ENCODE assay signal across 16 cellular contexts in genomic region chr20:21713901-21714296, GRCh38. TPM values are rescaled to one million over a fixed set of nuclear protein-coding genes. Genes with fewer than 3 reads are reported as not detected.
A peak's percentile ranks its signal among the peaks of the same experiment; 100 is the strongest.
DNase-seq lines count a peak whose midpoint lies in the region; ATAC-seq and TF ChIP-seq lines count a peak whose summit lies in the region.
"Had no signal": no experiment of that assay in that cellular context is flagged by ENCODE, and none has a peak within 500 bp of the region (broad histone marks: within the 10 kb centered on the region; RNA-seq: fewer than 3 reads in every experiment).

No MANE protein-coding gene starts in this region.

- no peak overlapping the region for H3K9ac ChIP-seq in iPS-20b (ENCODE audit: low read depth, low read length)

- intact Hi-C loops in cardiac septum (cut with DNase I): no loop called here

- peaks cover 48% of the 10 kb centered on the region for H3K4me1 Mint-ChIP-seq in WTC11

- no peak for TF ChIP-seq CTCF in WTC11 (IDR thresholded peaks at IDR 0.05)

- peaks cover 97% of the 10 kb centered on the region for H3K27me3 ChIP-seq in H7 (ENCODE audit: control insufficient read depth, insufficient read depth, low read length)
- peaks cover 100% of the 10 kb centered on the region for H3K27me3 ChIP-seq in iPS-20b (ENCODE audit: insufficient read depth, low read length)

- no peaks in the 10 kb centered on the region; the same call in 1 of the 2 replicates for H3K9me3 ChIP-seq in iPS-20b (ENCODE audit: insufficient read depth, low read depth, low read length)

- H3K27ac Mint-ChIP-seq in WTC11: no peak overlapping the region
- H3K27ac Mint-ChIP-seq: CD4-positive, CD25-positive, alpha-beta regulatory T cell had no signal

- H3K36me3 ChIP-seq in H7 (replicated peaks; ENCODE audit: control insufficient read depth, insufficient read depth, low read length): no peaks in the 10 kb centered on the region
- H3K36me3 ChIP-seq in iPS-20b (ENCODE audit: insufficient read depth, low read depth, low read length): no peaks in the 10 kb centered on the region

- peak; percentile 69 for DNase-seq in H7
- DNase-seq in WTC11 (ENCODE audit: low spot score): peak; percentile 45
- peak; percentile 40 for DNase-seq in retina
- DNase-seq in EL: no peak
- no peak for DNase-seq in NCI-H510A (lab: John Stamatoyannopoulos, UW)
- DNase-seq in cardiac septum (ENCODE audit: low spot score): no peak
- DNase-seq: ACHN; CD4-positive, CD25-positive, alpha-beta regulatory T cell; DMS79; GF-D8; GOT3; NCI-H1436 treated with DMSO at 0.1 percent for 48 hours; NCI-H2081; NCI-H526; PC-9 had no signal

- peak; percentile 28 for ATAC-seq in WTC11

- no peak overlapping the region for H3K27ac ChIP-seq in iPS-20b (ENCODE audit: low read length)
- H3K27ac ChIP-seq: PC-9 had no signal

- no peaks in the 10 kb centered on the region for H3K9me3 Mint-ChIP-seq in WTC11

- H3K36me3 Mint-ChIP-seq in WTC11: no peaks in the 10 kb centered on the region
- H3K36me3 Mint-ChIP-seq: CD4-positive, CD25-positive, alpha-beta regulatory T cell had no signal

- POLR2A ChIA-PET in WTC11 (lab: Charles Lee): no interaction called here

- CTCF ChIA-PET in WTC11 (lab: Charles Lee): interaction anchor here (0.7 to 2.6 kb wide), 3 partner anchors 8 to 849 kb away, joined by 3 to 33 read pairs (median 4); partner anchors contain the start of gene PAX1

- H3K27me3 Mint-ChIP-seq in WTC11 (ENCODE audit: low read depth): peaks cover 100% of the 10 kb centered on the region

- peaks cover 4% of the 10 kb centered on the region; the same call in 1 of the 2 replicates for H3K4me1 ChIP-seq in iPS-20b (ENCODE audit: insufficient read depth, low read length)

- H3K4me3 Mint-ChIP-seq in WTC11: peak overlapping the region; percentile 71
- H3K4me3 Mint-ChIP-seq: CD4-positive, CD25-positive, alpha-beta regulatory T cell had no signal

- H3K4me3 ChIP-seq in H7 (ENCODE audit: insufficient read depth, low read depth, low read length): peak overlapping the region; percentile 31
- peak overlapping the region; percentile 57 for H3K4me3 ChIP-seq in iPS-20b (ENCODE audit: low read length)
- H3K4me3 ChIP-seq: PC-9 had no signal

TF ChIP-seq in WTC11, 78 proteins besides CTCF, POLR2A, EP300 and RAD21:
- TF ChIP-seq ZNF121 (CRISPR knock-in tag; IDR thresholded peaks at IDR 0.05) (no peak), GRHL2 (CRISPR knock-in tag; IDR thresholded peaks at IDR 0.05; ENCODE audit: insufficient replicate concordance, severe bottlenecking) (no peak), TEAD1 (CRISPR knock-in tag; IDR thresholded peaks at IDR 0.05) (no peak), SOX15 (CRISPR knock-in tag; IDR thresholded peaks at IDR 0.05) (no peak), NR1H2 (CRISPR knock-in tag; IDR thresholded peaks at IDR 0.05) (no peak), MLX (CRISPR knock-in tag; IDR thresholded peaks at IDR 0.05) (no peak), ZNF532 (CRISPR knock-in tag; IDR thresholded peaks at IDR 0.05; ENCODE audit: borderline replicate concordance) (no peak)

RNA-seq across cellular contexts. Expression of gene PAX1, which starts 8.4 kb away (rescaled TPM):
- not detected in 2 replicates for total RNA-seq in H7 (2014; rRNA removed; shearing (Covaris generic))
- total RNA-seq in WTC11 (2021) (not detected in 3 replicates), cardiac septum (0.35 TPM)
- total RNA-seq: CD4-positive, CD25-positive, alpha-beta regulatory T cell; PC-9 had no signal

Comparison
In these comparisons a context has a peak if more than half of its experiments do, and no peak if none do; other contexts are left out.
1. DNase-seq: peak in H7 (single experiment), WTC11 (single experiment) and retina (single experiment); none in EL (single experiment), NCI-H510A (single experiment) and cardiac septum (single experiment).